Comparison of ENCODE assay signal across 22 cellular contexts in genomic region chr22:40703731-40704130, GRCh38. TPM values are rescaled to one million over a fixed set of nuclear protein-coding genes. Genes with fewer than 3 reads are reported as not detected.
"Had no signal": no experiment of that assay in that cellular context is flagged by ENCODE, and none has a peak within 500 bp of the region (broad histone marks: within the 10 kb centered on the region; RNA-seq: fewer than 3 reads in every experiment).

No MANE protein-coding gene starts in this region.

- ATAC-seq: activated CD4-positive, CD25-positive, alpha-beta regulatory T cell treated with anti-CD3 and anti-CD28 coated beads, Interleukin-2, amount 50 U/mL, for 24 hours; activated CD8-positive, alpha-beta T cell treated with anti-CD3 and anti-CD28 coated beads, Interleukin-2, amount 10 ng/mL, durations not matched to agents 7 days and 5 days; esophagus mucosa; gastroesophageal sphincter; heart left ventricle; left lobe of liver had no signal

- H3K27ac ChIP-seq: gastroesophageal sphincter, heart left ventricle, thyroid gland, uterus had no signal

- H3K4me3 ChIP-seq: gastroesophageal sphincter, heart left ventricle, lung, thyroid gland, uterus had no signal

- DNase-seq: activated CD4-positive, alpha-beta T cell treated with anti-CD3 and anti-CD28 coated beads, Interleukin-2, amount 10 ng/mL, durations not matched to agents 7 days and 5 days; activated CD8-positive, alpha-beta T cell treated with anti-CD3 and anti-CD28 coated beads, Interleukin-2, amount 10 ng/mL, durations not matched to agents 7 days and 5 days; activated naive CD4-positive, alpha-beta T cell treated with Interleukin-2 at 50 U/mL for 16 hours; activated naive CD8-positive, alpha-beta T cell treated with anti-CD3 and anti-CD28 coated beads, Interleukin-2, amount 10 ng/mL, durations not matched to agents 7 days and 5 days; activated T-cell treated with anti-CD3 and anti-CD28 coated beads, Interleukin-2, amount 50 U/mL, for 24 hours; anterior cingulate cortex; cortex of kidney; heart left ventricle; kidney; occipital lobe; retina; stimulated activated CD4-positive, alpha-beta T cell treated with anti-CD3 and anti-CD28 coated beads, Interleukin-12 subunit alpha, Interleukin-12 subunit beta, amount 100 ng/mL, for 4 hours; stimulated activated CD4-positive, alpha-beta T cell treated with anti-CD3 and anti-CD28 coated beads, Interleukin-1b, Interleukin-23, amount 100 ng/mL, for 48 hours; stimulated activated naive CD4-positive, alpha-beta T cell treated with Interleukin-2 at 50 U/mL for 16 hours; thyroid gland; uterus had no signal

- H3K9me3 ChIP-seq: gastroesophageal sphincter, thyroid gland, uterus had no signal

- H3K4me1 ChIP-seq: gastroesophageal sphincter, heart left ventricle, thyroid gland, uterus had no signal

- H3K36me3 ChIP-seq: gastroesophageal sphincter, heart left ventricle, thyroid gland, uterus had no signal

- H3K27me3 ChIP-seq: gastroesophageal sphincter, heart left ventricle, thyroid gland, uterus had no signal

RNA-seq across cellular contexts. Expression of gene MCHR1, which starts 24.4 kb away (rescaled TPM):
- total RNA-seq: activated CD4-positive, alpha-beta T cell treated with anti-CD3 and anti-CD28 coated beads, Interleukin-2, amount 10 ng/mL, durations not matched to agents 7 days and 5 days; activated CD8-positive, alpha-beta T cell treated with anti-CD3 and anti-CD28 coated beads, Interleukin-2, amount 10 ng/mL, durations not matched to agents 7 days and 5 days; activated naive CD8-positive, alpha-beta T cell treated with anti-CD3 and anti-CD28 coated beads, Interleukin-2, amount 10 ng/mL, durations not matched to agents 7 days and 5 days; activated T-helper 2 cell treated with anti-CD3 and anti-CD28 coated beads, Interferon-gamma antibody, Interleukin-2, Interleukin-4, amounts not matched to agents 10 μg/mL and 5 μg/mL and 100 μg/mL, durations not matched to agents 14 hours and 24 hours and 36 hours; esophagus mucosa; kidney; thyroid gland had no signal
